24 cellular contexts compared by ENCODE assay signal in the genomic region with DNA sequence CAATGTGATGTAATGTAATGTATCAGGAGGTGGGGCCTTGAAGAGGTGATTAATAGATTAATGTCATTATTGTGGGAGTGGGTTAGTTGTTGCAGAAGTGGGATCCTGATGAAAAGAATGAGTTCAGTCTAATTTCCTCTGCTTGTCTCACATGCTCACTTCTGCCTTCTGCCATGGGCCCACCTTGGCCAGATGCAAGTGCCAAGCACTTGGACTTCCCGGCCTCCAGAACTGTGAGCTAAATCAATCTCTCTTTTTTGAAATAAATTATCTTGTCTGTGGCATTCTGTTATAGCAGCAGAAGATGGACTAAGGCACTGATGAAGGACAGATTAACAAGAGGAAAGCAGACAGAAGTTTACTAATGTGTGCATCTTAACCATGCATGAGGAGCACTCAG.
"Had no signal": no experiment of that assay in that cellular context is flagged by ENCODE, and none has a peak within 500 bp of the region (broad histone marks: within the 10 kb centered on the region; RNA-seq: fewer than 3 reads in every experiment).

No MANE protein-coding gene starts in this region.

- H3K9me3 Mint-ChIP-seq: activated naive CD4-positive, alpha-beta T cell treated with anti-CD3 and anti-CD28 coated beads, Interleukin-2, amount 50 U/mL, for 24 hours; activated naive CD8-positive, alpha-beta T cell treated with anti-CD3 and anti-CD28 coated beads, Interleukin-2, amount 50 U/mL, for 24 hours; activated T-cell treated with anti-CD3 and anti-CD28 coated beads, Interleukin-2, amount 50 U/mL, for 24 hours; stimulated activated effector memory CD8-positive, alpha-beta T cell treated with anti-CD3 and anti-CD28 coated beads, Interleukin-12 subunit alpha, Interleukin-12 subunit beta, amount 100 ng/mL, for 72 hours; stimulated activated naive CD8-positive, alpha-beta T cell treated with anti-CD3 and anti-CD28 coated beads, Interleukin-15, Interleukin-2, amounts not matched to agents 100 ng/mL and 50 ng/mL, for 24 hours had no signal

- H3K4me3 ChIP-seq: breast epithelium, neural progenitor cell, right atrium auricular region, uterus had no signal

- H3K4me3 Mint-ChIP-seq: activated CD4-positive, alpha-beta memory T cell treated with anti-CD3 and anti-CD28 coated beads, Interleukin-2, amount 10 ng/mL, durations not matched to agents 7 days and 5 days; activated CD4-positive, alpha-beta T cell treated with anti-CD3 and anti-CD28 coated beads, Interleukin-2, amount 10 ng/mL, durations not matched to agents 7 days and 5 days; activated naive CD4-positive, alpha-beta T cell treated with anti-CD3 and anti-CD28 coated beads, Interleukin-2, amount 50 U/mL, for 24 hours; activated naive CD8-positive, alpha-beta T cell treated with anti-CD3 and anti-CD28 coated beads, Interleukin-2, amount 50 U/mL, for 24 hours; activated T-cell treated with anti-CD3 and anti-CD28 coated beads, Interleukin-2, amount 50 U/mL, for 24 hours; naive thymus-derived CD4-positive, alpha-beta T cell; neural progenitor cell; stimulated activated effector memory CD8-positive, alpha-beta T cell treated with anti-CD3 and anti-CD28 coated beads, Interleukin-12 subunit alpha, Interleukin-12 subunit beta, amount 100 ng/mL, for 72 hours; stimulated activated naive CD8-positive, alpha-beta T cell treated with anti-CD3 and anti-CD28 coated beads, Interleukin-15, Interleukin-2, amounts not matched to agents 100 ng/mL and 50 ng/mL, for 24 hours; T-helper 17 cell; type B pancreatic cell had no signal

- DNase-seq: activated CD4-positive, alpha-beta memory T cell treated with anti-CD3 and anti-CD28 coated beads, Interleukin-2, amount 10 ng/mL, durations not matched to agents 7 days and 5 days; activated CD4-positive, alpha-beta T cell treated with anti-CD3 and anti-CD28 coated beads for 1 hour; activated CD4-positive, alpha-beta T cell treated with anti-CD3 and anti-CD28 coated beads, Interleukin-2, amount 10 ng/mL, durations not matched to agents 7 days and 5 days; activated CD8-positive, alpha-beta memory T cell treated with anti-CD3 and anti-CD28 coated beads, Interleukin-2, amount 50 U/mL, for 48 hours; activated naive CD8-positive, alpha-beta T cell treated with anti-CD3 and anti-CD28 coated beads, Interleukin-2, amount 50 U/mL, for 24 hours; activated T-cell treated with anti-CD3 and anti-CD28 coated beads, Interleukin-2, amount 50 U/mL, for 24 hours; amygdala; central memory CD4-positive, alpha-beta T cell; foreskin fibroblast; head of caudate nucleus; kidney glomerular epithelial cell; naive thymus-derived CD4-positive, alpha-beta T cell; stimulated activated CD4-positive, alpha-beta T cell treated with anti-CD3 and anti-CD28 coated beads, Interleukin-12 subunit alpha, Interleukin-12 subunit beta, amount 100 ng/mL, for 4 hours; stimulated activated CD4-positive, alpha-beta T cell treated with anti-CD3 and anti-CD28 coated beads, Interleukin-4, amount 100 ng/mL, for 1 hour; substantia nigra; T-helper 17 cell; uterus had no signal

- H3K9ac ChIP-seq: neural progenitor cell had no signal

- H3K27me3 ChIP-seq: breast epithelium, neural progenitor cell, right atrium auricular region, uterus had no signal

- H3K27ac Mint-ChIP-seq: activated CD4-positive, alpha-beta memory T cell treated with anti-CD3 and anti-CD28 coated beads, Interleukin-2, amount 10 ng/mL, durations not matched to agents 7 days and 5 days; activated CD4-positive, alpha-beta T cell treated with anti-CD3 and anti-CD28 coated beads, Interleukin-2, amount 10 ng/mL, durations not matched to agents 7 days and 5 days; activated naive CD4-positive, alpha-beta T cell treated with anti-CD3 and anti-CD28 coated beads, Interleukin-2, amount 50 U/mL, for 24 hours; activated naive CD8-positive, alpha-beta T cell treated with anti-CD3 and anti-CD28 coated beads, Interleukin-2, amount 50 U/mL, for 24 hours; activated T-cell treated with anti-CD3 and anti-CD28 coated beads, Interleukin-2, amount 50 U/mL, for 24 hours; naive thymus-derived CD4-positive, alpha-beta T cell; neural progenitor cell; stimulated activated effector memory CD8-positive, alpha-beta T cell treated with anti-CD3 and anti-CD28 coated beads, Interleukin-12 subunit alpha, Interleukin-12 subunit beta, amount 100 ng/mL, for 72 hours; stimulated activated naive CD8-positive, alpha-beta T cell treated with anti-CD3 and anti-CD28 coated beads, Interleukin-15, Interleukin-2, amounts not matched to agents 100 ng/mL and 50 ng/mL, for 24 hours; T-helper 17 cell; type B pancreatic cell had no signal

- H3K27me3 Mint-ChIP-seq: activated CD4-positive, alpha-beta T cell treated with anti-CD3 and anti-CD28 coated beads, Interleukin-2, amount 10 ng/mL, durations not matched to agents 7 days and 5 days had no signal

- H3K36me3 Mint-ChIP-seq: activated naive CD4-positive, alpha-beta T cell treated with anti-CD3 and anti-CD28 coated beads, Interleukin-2, amount 50 U/mL, for 24 hours; neural progenitor cell; stimulated activated effector memory CD8-positive, alpha-beta T cell treated with anti-CD3 and anti-CD28 coated beads, Interleukin-12 subunit alpha, Interleukin-12 subunit beta, amount 100 ng/mL, for 72 hours; type B pancreatic cell had no signal

- H3K36me3 ChIP-seq: breast epithelium, neural progenitor cell, right atrium auricular region, uterus had no signal

- H3K9me3 ChIP-seq: breast epithelium, right atrium auricular region, uterus had no signal

- H3K27ac ChIP-seq: neural progenitor cell had no signal

- H3K4me1 Mint-ChIP-seq: activated naive CD4-positive, alpha-beta T cell treated with anti-CD3 and anti-CD28 coated beads, Interleukin-2, amount 50 U/mL, for 24 hours; neural progenitor cell; stimulated activated effector memory CD8-positive, alpha-beta T cell treated with anti-CD3 and anti-CD28 coated beads, Interleukin-12 subunit alpha, Interleukin-12 subunit beta, amount 100 ng/mL, for 72 hours; T-helper 17 cell had no signal
